Comparison of ENCODE assay signal across 9 cellular contexts in genomic region chr19:1315470-1316166, GRCh38. TPM values are rescaled to one million over a fixed set of nuclear protein-coding genes. Genes with fewer than 3 reads are reported as not detected.
DNase-seq lines count a peak whose midpoint lies in the region; ATAC-seq and TF ChIP-seq lines count a peak whose summit lies in the region.
"Had no signal": no experiment of that assay in that cellular context is flagged by ENCODE, and none has a peak within 500 bp of the region (broad histone marks: within the 10 kb centered on the region; RNA-seq: fewer than 3 reads in every experiment).

No MANE protein-coding gene starts in this region.

- no peak overlapping the region for H2AFZ ChIP-seq in SU-DHL-6 (ENCODE audit: low read depth, low read length, severe bottlenecking)

- TF ChIP-seq CTCF in SU-DHL-6 (IDR thresholded peaks at IDR 0.05; ENCODE audit: insufficient read depth, low read length, poor library complexity, severe bottlenecking) (peak; percentile 59), right lobe of liver (IDR thresholded peaks at IDR 0.05) (peak; percentile 61 to 78 (median 67))

- 36% methylated on average over 8 of the region's 58 CpGs for WGBS in right lobe of liver (ENCODE audit: insufficient coverage, low coverage, low lambda C conversion rate, missing lambda C conversion rate)

- H3K9me2 ChIP-seq in SU-DHL-6 (replicated peaks; ENCODE audit: insufficient read depth, low read length), result no peaks in the 10 kb centered on the region

- H3K4me1 Mint-ChIP-seq in stimulated activated naive CD8-positive, alpha-beta T cell treated with anti-CD3 and anti-CD28 coated beads, Interleukin-15, amount 100 ng/mL, for 72 hours, result no peaks in the 10 kb centered on the region

- peaks cover 0 to 7% (median 0%) of the 10 kb centered on the region in 4 donors for H3K4me1 ChIP-seq in right lobe of liver

- peaks cover 46% of the 10 kb centered on the region for H3K27me3 Mint-ChIP-seq in stimulated activated naive CD8-positive, alpha-beta T cell treated with anti-CD3 and anti-CD28 coated beads, Interleukin-15, amount 100 ng/mL, for 72 hours

- DNase-seq in AML-193 (lab: John Stamatoyannopoulos, UW) (peak; percentile 12 to 16), H7 (peak; percentile 97), dermis microvascular lymphatic vessel endothelial cell (ENCODE audit: low read depth in 2 of 2) (peak; percentile 2 to 62), right lobe of liver (peak; percentile 63 to 67 (median 63))
- DNase-seq in stimulated activated naive CD8-positive, alpha-beta T cell treated with anti-CD3 and anti-CD28 coated beads, Interleukin-15, amount 100 ng/mL, for 72 hours, result peak; percentile 40 to 52

- TF ChIP-seq POLR2A in right lobe of liver (IDR thresholded peaks at IDR 0.05), result no peak

- peak overlapping the region; percentile 37 for H3K4me3 ChIP-seq in H7 (ENCODE audit: insufficient read depth, low read depth, low read length)
- no peak overlapping the region for H3K4me3 ChIP-seq in SU-DHL-6 (ENCODE audit: insufficient read depth, low read length, poor library complexity, severe bottlenecking)
- H3K4me3 ChIP-seq in right lobe of liver, result peak overlapping the region in 2 of 3 donors; percentile 26 to 33

- H3K27me3 ChIP-seq in H7 (ENCODE audit: control insufficient read depth, insufficient read depth, low read length) (peaks cover 7% of the 10 kb centered on the region), SU-DHL-6 (ENCODE audit: low read length) (no peaks in the 10 kb centered on the region), right lobe of liver (no peaks in the 10 kb centered on the region)

- H3K36me3 ChIP-seq in H7 (replicated peaks; ENCODE audit: control insufficient read depth, insufficient read depth, low read length) (no peaks in the 10 kb centered on the region), SU-DHL-6 (ENCODE audit: low read length) (no peaks in the 10 kb centered on the region), right lobe of liver (no peaks in the 10 kb centered on the region)

- H3K9me3 Mint-ChIP-seq in stimulated activated naive CD8-positive, alpha-beta T cell treated with anti-CD3 and anti-CD28 coated beads, Interleukin-15, amount 100 ng/mL, for 72 hours, result no peaks in the 10 kb centered on the region

- H3F3A ChIP-seq in SU-DHL-6 (ENCODE audit: insufficient read depth), result no peaks in the 10 kb centered on the region

- peak; percentile 82 to 91 (median 86) for ATAC-seq in right lobe of liver
- peak; percentile 80 for ATAC-seq in stimulated activated naive CD8-positive, alpha-beta T cell treated with anti-CD3 and anti-CD28 coated beads, Interleukin-15, amount 100 ng/mL, for 72 hours
- ATAC-seq in HG03097 (IDR thresholded peaks at IDR 0.05; ENCODE audit: low FRiP score, unreplicated experiment), result no peak
- ATAC-seq in GM19452 (IDR thresholded peaks at IDR 0.05; ENCODE audit: unreplicated experiment), result no peak

- H4K20me1 ChIP-seq in SU-DHL-6 (ENCODE audit: low read depth, low read length), result no peaks in the 10 kb centered on the region

- no peak overlapping the region for H3K4me2 ChIP-seq in SU-DHL-6 (ENCODE audit: low read depth, low read length, poor library complexity, severe bottlenecking)

- intact Hi-C loops in right lobe of liver (cut with DNase I), result no loop called here

- H3K27ac Mint-ChIP-seq in stimulated activated naive CD8-positive, alpha-beta T cell treated with anti-CD3 and anti-CD28 coated beads, Interleukin-15, amount 100 ng/mL, for 72 hours, result no peak overlapping the region

- H3K9ac ChIP-seq in SU-DHL-6 (ENCODE audit: low read length), result no peak overlapping the region

- no peak overlapping the region for H3K4me3 Mint-ChIP-seq in stimulated activated naive CD8-positive, alpha-beta T cell treated with anti-CD3 and anti-CD28 coated beads, Interleukin-15, amount 100 ng/mL, for 72 hours

- no peaks in the 10 kb centered on the region for H3K79me2 ChIP-seq in SU-DHL-6 (ENCODE audit: insufficient read depth, low read length)

- no peak overlapping the region for H3K27ac ChIP-seq in SU-DHL-6 (ENCODE audit: low read depth, low read length)
- no peak overlapping the region for H3K27ac ChIP-seq in right lobe of liver

- H3K9me3 ChIP-seq in SU-DHL-6 (ENCODE audit: insufficient read depth, low read length) (no peaks in the 10 kb centered on the region), right lobe of liver (no peaks in the 10 kb centered on the region)

RNA-seq across cellular contexts. Expression of gene EFNA2, which starts 29.9 kb away (rescaled TPM):
- 12.4 and 20.2 TPM in 2 replicates for total RNA-seq in H7 (2014; rRNA removed; shearing (Covaris generic))
- total RNA-seq in dermis microvascular lymphatic vessel endothelial cell (0.13 and 0.25 TPM in 2 replicates), right lobe of liver (10 to 100 TPM in 1 of 6 experiments, 1 to 10 TPM in 5; 4.2 to 10.3 (median 5.6) TPM)
- total RNA-seq: mononuclear cell had no signal

RNA-seq across cellular contexts. Expression of gene FAM174C, which starts 40.3 kb away (rescaled TPM):
- total RNA-seq in H7 (2014; rRNA removed; shearing (Covaris generic)), result 78.0 and 83.1 TPM in 2 replicates
- total RNA-seq in dermis microvascular lymphatic vessel endothelial cell, result 16.4 and 19.7 TPM in 2 replicates
- 100 to 1,000 TPM in 1 of 6 experiments, 10 to 100 TPM in 5; 34.0 to 103 (median 43.8) TPM for total RNA-seq in right lobe of liver

RNA-seq across cellular contexts. Expression of gene CIRBP, which starts 46.5 kb away (rescaled TPM):
- 219 and 221 TPM in 2 replicates for total RNA-seq in H7 (2014; rRNA removed; shearing (Covaris generic))
- 118 and 189 TPM in 2 replicates for total RNA-seq in dermis microvascular lymphatic vessel endothelial cell
- total RNA-seq in right lobe of liver, result 100 to 1,000 TPM in 2 of 6 experiments, 10 to 100 TPM in 4; 69.2 to 111 (median 89.5) TPM

Comparison
In these comparisons a context has a peak if more than half of its experiments do, and no peak if none do; other contexts are left out.
1. DNase-seq: peak in every context shown above with its lines; median percentile 97 in H7; 63 in right lobe of liver; 46 in stimulated activated naive CD8-positive, alpha-beta T cell treated with anti-CD3 and anti-CD28 coated beads, Interleukin-15, amount 100 ng/mL, for 72 hours; 32 in dermis microvascular lymphatic vessel endothelial cell; 14 in AML-193.
2. ATAC-seq: peak in right lobe of liver (4 of 4) and stimulated activated naive CD8-positive, alpha-beta T cell treated with anti-CD3 and anti-CD28 coated beads, Interleukin-15, amount 100 ng/mL, for 72 hours (single experiment); none in HG03097 (single experiment) and GM19452 (single experiment).